In the genomic region with DNA sequence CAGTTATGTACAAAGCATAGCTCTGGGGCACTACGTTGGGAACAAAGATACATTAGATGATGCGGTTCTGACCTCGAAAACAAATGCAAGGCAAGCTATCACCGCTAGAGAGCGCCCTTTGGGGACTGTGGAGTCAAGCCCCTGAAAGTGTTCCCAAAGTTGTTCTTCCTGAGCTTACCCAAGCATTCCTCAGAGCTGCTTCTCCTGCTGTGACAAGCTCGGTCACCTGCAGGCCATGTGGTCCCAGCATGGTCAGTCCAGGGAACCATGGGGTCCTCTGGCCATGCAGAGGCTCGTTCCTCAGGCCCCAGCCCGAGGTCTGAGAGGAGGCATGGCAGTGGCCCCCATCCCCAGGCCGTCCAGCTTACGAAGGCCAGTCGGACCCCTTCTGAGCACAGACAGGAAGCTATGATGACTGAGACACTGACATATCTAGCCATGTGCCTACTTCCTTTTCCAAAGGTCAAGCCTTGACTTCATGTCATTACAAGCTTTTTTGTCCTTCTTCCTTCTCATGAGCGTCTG, we compare ENCODE assay signal across 9 cellular contexts.
DNase-seq lines count a peak whose midpoint lies in the region; ATAC-seq and TF ChIP-seq lines count a peak whose summit lies in the region.
"Had no signal": no experiment of that assay in that cellular context is flagged by ENCODE, and none has a peak within 500 bp of the region (broad histone marks: within the 10 kb centered on the region; RNA-seq: fewer than 3 reads in every experiment).

No MANE protein-coding gene starts in this region.

- peak overlapping the region in 1 of 2 donors; percentile 8 for H3K4me3 ChIP-seq in stomach smooth muscle (ENCODE audit: low read length in 2 of 2)
- H3K4me3 ChIP-seq: adrenal gland had no signal

- H3K27ac ChIP-seq in stomach smooth muscle (ENCODE audit: low read length): peak overlapping the region; percentile 11
- H3K27ac ChIP-seq: adrenal gland had no signal

- ATAC-seq in natural killer cell: peak in 2 of 3 donors; percentile 43 to 48
- no peak for ATAC-seq in natural killer cell treated with Interleukin-12 subunit alpha and Interleukin-12 subunit beta and Interleukin-15 and Interleukin-18, amount 100 ng/mL, for 72 hours
- ATAC-seq in HG03196 (IDR thresholded peaks at IDR 0.05; ENCODE audit: unreplicated experiment): no peak

- peak; percentile 50 for TF ChIP-seq CTCF in natural killer cell (IDR thresholded peaks at IDR 0.05)

- H3K4me1 Mint-ChIP-seq in natural killer cell: peaks cover 43 to 45% of the 10 kb centered on the region in 2 donors
- peaks cover 27 to 41% of the 10 kb centered on the region in 2 donors for H3K4me1 Mint-ChIP-seq in natural killer cell treated with Interleukin-12 subunit alpha and Interleukin-12 subunit beta and Interleukin-15 and Interleukin-18, amount 100 ng/mL, for 72 hours (ENCODE audit: low read depth in 2 of 2)
- peaks cover 49% of the 10 kb centered on the region for H3K4me1 Mint-ChIP-seq in activated T-cell treated with anti-CD3 and anti-CD28 coated beads, Interleukin-2, amount 50 U/mL, for 24 hours (ENCODE audit: low read depth)

- no peaks in the 10 kb centered on the region for H3K27me3 Mint-ChIP-seq in natural killer cell (ENCODE audit: low read depth in 2 of 2)
- no peaks in the 10 kb centered on the region for H3K27me3 Mint-ChIP-seq in natural killer cell treated with Interleukin-12 subunit alpha and Interleukin-12 subunit beta and Interleukin-15 and Interleukin-18, amount 100 ng/mL, for 72 hours
- no peaks in the 10 kb centered on the region for H3K27me3 Mint-ChIP-seq in activated T-cell treated with anti-CD3 and anti-CD28 coated beads, Interleukin-2, amount 50 U/mL, for 24 hours

- no peaks in the 10 kb centered on the region for H3K9me3 ChIP-seq in stomach smooth muscle (ENCODE audit: control insufficient read depth in 2 of 2, low read length in 2 of 2)
- H3K9me3 ChIP-seq: adrenal gland had no signal

- DNase-seq in natural killer cell: no peak
- DNase-seq in natural killer cell treated with Interleukin-12 subunit alpha and Interleukin-12 subunit beta and Interleukin-15 and Interleukin-18, amount 100 ng/mL, for 72 hours (ENCODE audit: low spot score): no peak
- peak; percentile 65 for DNase-seq in activated T-cell treated with anti-CD3 and anti-CD28 coated beads, Interleukin-2, amount 50 U/mL, for 24 hours
- DNase-seq in iPS DF 19.7 (ENCODE audit: low read depth, low spot score): peak; percentile 54
- no peak for DNase-seq in cerebellum (ENCODE audit: low spot score)
- DNase-seq in ureter (ENCODE audit: low spot score): no peak

- peaks cover 38% of the 10 kb centered on the region for H3K4me1 ChIP-seq in stomach smooth muscle (ENCODE audit: control insufficient read depth, insufficient read depth, low read length)

- H3K27ac Mint-ChIP-seq in natural killer cell: peak overlapping the region in 1 of 2 donors; percentile 50
- H3K27ac Mint-ChIP-seq in natural killer cell treated with Interleukin-12 subunit alpha and Interleukin-12 subunit beta and Interleukin-15 and Interleukin-18, amount 100 ng/mL, for 72 hours: peak overlapping the region in 1 of 2 donors; percentile 54
- peak overlapping the region; percentile 70 for H3K27ac Mint-ChIP-seq in activated T-cell treated with anti-CD3 and anti-CD28 coated beads, Interleukin-2, amount 50 U/mL, for 24 hours

- peaks cover 5 to 7% of the 10 kb centered on the region in 2 donors for H3K36me3 ChIP-seq in stomach smooth muscle (ENCODE audit: control insufficient read depth in 2 of 2, insufficient read depth in 2 of 2, low read length in 2 of 2)
- H3K36me3 ChIP-seq: adrenal gland had no signal

- H3K4me3 Mint-ChIP-seq in natural killer cell: no peak overlapping the region
- H3K4me3 Mint-ChIP-seq in natural killer cell treated with Interleukin-12 subunit alpha and Interleukin-12 subunit beta and Interleukin-15 and Interleukin-18, amount 100 ng/mL, for 72 hours: no peak overlapping the region
- no peak overlapping the region for H3K4me3 Mint-ChIP-seq in activated T-cell treated with anti-CD3 and anti-CD28 coated beads, Interleukin-2, amount 50 U/mL, for 24 hours

- intact Hi-C loops in natural killer cell (cut with micrococcal nuclease): no loop called here

- no peaks in the 10 kb centered on the region for H3K36me3 Mint-ChIP-seq in natural killer cell
- no peaks in the 10 kb centered on the region for H3K36me3 Mint-ChIP-seq in natural killer cell treated with Interleukin-12 subunit alpha and Interleukin-12 subunit beta and Interleukin-15 and Interleukin-18, amount 100 ng/mL, for 72 hours
- peaks cover 41% of the 10 kb centered on the region for H3K36me3 Mint-ChIP-seq in activated T-cell treated with anti-CD3 and anti-CD28 coated beads, Interleukin-2, amount 50 U/mL, for 24 hours (ENCODE audit: low read depth)

- H3K27me3 ChIP-seq in stomach smooth muscle (ENCODE audit: control insufficient read depth in 1 of 2, insufficient read depth in 2 of 2, low read length in 2 of 2): no peaks in the 10 kb centered on the region
- H3K27me3 ChIP-seq: adrenal gland had no signal

- no peaks in the 10 kb centered on the region for H3K9me3 Mint-ChIP-seq in natural killer cell
- no peaks in the 10 kb centered on the region for H3K9me3 Mint-ChIP-seq in natural killer cell treated with Interleukin-12 subunit alpha and Interleukin-12 subunit beta and Interleukin-15 and Interleukin-18, amount 100 ng/mL, for 72 hours
- no peaks in the 10 kb centered on the region for H3K9me3 Mint-ChIP-seq in activated T-cell treated with anti-CD3 and anti-CD28 coated beads, Interleukin-2, amount 50 U/mL, for 24 hours

- no peak overlapping the region for H3K9ac ChIP-seq in stomach smooth muscle (ENCODE audit: low read length in 2 of 2)

Comparison
In these comparisons a context has a peak if more than half of its experiments do, and no peak if none do; other contexts are left out.
1. ATAC-seq: peak in natural killer cell (2 of 3); none in natural killer cell treated with Interleukin-12 subunit alpha and Interleukin-12 subunit beta and Interleukin-15 and Interleukin-18, amount 100 ng/mL, for 72 hours (0 of 2) and HG03196 (single experiment).
2. DNase-seq: peak in activated T-cell treated with anti-CD3 and anti-CD28 coated beads, Interleukin-2, amount 50 U/mL, for 24 hours (single experiment) and iPS DF 19.7 (single experiment); none in natural killer cell (single experiment), natural killer cell treated with Interleukin-12 subunit alpha and Interleukin-12 subunit beta and Interleukin-15 and Interleukin-18, amount 100 ng/mL, for 72 hours (single experiment), cerebellum (single experiment) and ureter (single experiment).